In the genomic region with DNA sequence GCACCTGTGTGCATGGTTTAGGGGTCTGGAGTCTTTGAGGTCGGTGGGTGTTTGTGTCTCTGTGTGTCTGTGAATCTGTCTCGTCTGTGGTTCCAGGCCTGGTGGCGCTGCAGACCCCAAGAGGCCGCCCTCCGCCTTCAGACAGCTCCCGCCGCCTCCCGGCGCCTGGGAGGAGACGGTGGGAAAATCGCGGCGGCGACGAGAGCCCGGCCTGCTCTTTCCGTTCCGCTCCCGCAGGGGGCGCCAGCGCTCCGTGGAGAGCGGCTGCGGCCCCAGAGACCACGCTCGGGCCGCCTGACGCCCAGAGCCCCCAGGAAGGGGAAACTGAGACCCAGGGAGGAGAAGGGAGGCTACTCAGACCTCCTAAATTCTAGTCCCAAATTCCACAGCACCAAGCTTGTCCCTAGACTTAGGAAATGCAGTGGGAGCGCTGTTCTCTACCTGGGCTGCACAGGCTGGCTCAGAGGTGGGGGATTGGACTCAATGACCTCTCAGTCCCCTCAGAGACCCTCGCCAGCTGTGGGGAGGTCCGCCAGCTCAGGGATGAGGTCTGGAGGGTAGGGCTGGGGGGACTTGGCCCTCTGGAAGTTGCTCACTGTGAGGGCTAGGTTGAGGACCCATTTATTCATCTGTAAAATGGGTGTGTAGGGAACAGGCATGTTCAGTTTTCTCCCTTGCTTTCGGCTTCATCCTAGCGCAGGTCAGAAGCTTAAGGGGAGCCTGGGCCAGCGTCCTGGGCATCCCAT, we compare ENCODE assay signal across 8 cellular contexts. TPM values are rescaled to one million over a fixed set of nuclear protein-coding genes. Genes with fewer than 3 reads are reported as not detected.
DNase-seq lines count a peak whose midpoint lies in the region; ATAC-seq and TF ChIP-seq lines count a peak whose summit lies in the region.

No MANE protein-coding gene starts in this region.

- no peaks in the 10 kb centered on the region for H3K36me3 Mint-ChIP-seq in activated CD8-positive, alpha-beta T cell treated with anti-CD3 and anti-CD28 coated beads for 36 hours (ENCODE audit: low read depth)

- H3K4me1 ChIP-seq in neuron (ENCODE audit: insufficient read depth, low read length): peaks cover 31% of the 10 kb centered on the region

- POLR2A ChIA-PET in activated CD8-positive, alpha-beta T cell treated with anti-CD3 and anti-CD28 coated beads for 36 hours (lab: Charles Lee): no interaction called here

- H3K9me3 Mint-ChIP-seq in activated CD8-positive, alpha-beta T cell treated with anti-CD3 and anti-CD28 coated beads for 36 hours: no peaks in the 10 kb centered on the region

- H3K4me1 Mint-ChIP-seq in activated CD8-positive, alpha-beta T cell treated with anti-CD3 and anti-CD28 coated beads for 36 hours (ENCODE audit: low read depth): no peaks in the 10 kb centered on the region

- H3K27me3 Mint-ChIP-seq in activated CD8-positive, alpha-beta T cell treated with anti-CD3 and anti-CD28 coated beads for 36 hours: peaks cover 31% of the 10 kb centered on the region

- H3K27ac Mint-ChIP-seq in activated CD8-positive, alpha-beta T cell treated with anti-CD3 and anti-CD28 coated beads for 36 hours: no peak overlapping the region

- CTCF ChIA-PET in activated CD8-positive, alpha-beta T cell treated with anti-CD3 and anti-CD28 coated beads for 36 hours (lab: Charles Lee): interaction anchor here (0.6 to 3.3 kb wide), 35 partner anchors 10 to 726 kb away, joined by 3 to 23 read pairs (median 4); no protein-coding TSS in a partner anchor

- peak overlapping the region; percentile 43 for H2AFZ ChIP-seq in neuron (ENCODE audit: low read depth, low read length)

- H3K4me3 ChIP-seq in neuron (ENCODE audit: low read length): no peak overlapping the region

- no peaks in the 10 kb centered on the region for H3K36me3 ChIP-seq in neuron (ENCODE audit: insufficient read depth, low read length)

- TF ChIP-seq CTCF in activated CD8-positive, alpha-beta T cell treated with anti-CD3 and anti-CD28 coated beads for 36 hours (IDR thresholded peaks at IDR 0.05): peak; percentile 98

- H3K9me3 ChIP-seq in neuron (ENCODE audit: low read length): no peaks in the 10 kb centered on the region

- intact Hi-C loops in activated CD8-positive, alpha-beta T cell treated with anti-CD3 and anti-CD28 coated beads for 36 hours (cut with micrococcal nuclease): loop anchor here (10.0 kb wide), 2 partner anchors 330 to 430 kb away; no protein-coding TSS in a partner anchor

- peak; percentile 71 for ATAC-seq in activated CD8-positive, alpha-beta T cell treated with anti-CD3 and anti-CD28 coated beads for 36 hours
- no peak for ATAC-seq in GM18909 (IDR thresholded peaks at IDR 0.05; ENCODE audit: poor library complexity, unreplicated experiment)

- no peak overlapping the region for H3K4me3 Mint-ChIP-seq in activated CD8-positive, alpha-beta T cell treated with anti-CD3 and anti-CD28 coated beads for 36 hours

- no peaks in the 10 kb centered on the region for H3K27me3 ChIP-seq in neuron (ENCODE audit: insufficient read depth, low read length)

- peak; percentile 77 for DNase-seq in activated effector memory CD4-positive, alpha-beta T cell treated with anti-CD3 and anti-CD28 coated beads, Interleukin-2, amount 50 U/mL, for 16 hours
- DNase-seq in activated effector memory CD4-positive, alpha-beta T cell treated with Interleukin-2 at 50 U/mL for 16 hours: no peak
- DNase-seq in NCI-H2227 (lab: John Stamatoyannopoulos, UW; ENCODE audit: unreplicated experiment): peak; percentile 88
- DNase-seq in activated CD8-positive, alpha-beta T cell treated with anti-CD3 and anti-CD28 coated beads for 36 hours: peak; percentile 43
- peak; percentile 7 for DNase-seq in fibroblast of peridontal ligament (ENCODE audit: extremely low read depth)
- no peak for DNase-seq in cerebellar nuclear complex (lab: John Stamatoyannopoulos, UW)

RNA-seq across cellular contexts. Expression of a gene that starts 36.9 kb away (rescaled TPM):
- 10 to 100 TPM; 27.6 to 27.9 TPM for total RNA-seq in activated CD8-positive, alpha-beta T cell treated with anti-CD3 and anti-CD28 coated beads for 36 hours

RNA-seq across cellular contexts. Expression of a gene that starts 43.5 kb away (rescaled TPM):
- under 1 TPM in 1 of 2 experiments, not detected in 1; 0.47 TPM for total RNA-seq in activated CD8-positive, alpha-beta T cell treated with anti-CD3 and anti-CD28 coated beads for 36 hours

Comparison
In these comparisons a context has a peak if more than half of its experiments do, and no peak if none do; other contexts are left out.
1. DNase-seq: peak in activated effector memory CD4-positive, alpha-beta T cell treated with anti-CD3 and anti-CD28 coated beads, Interleukin-2, amount 50 U/mL, for 16 hours (single experiment), NCI-H2227 (single experiment), activated CD8-positive, alpha-beta T cell treated with anti-CD3 and anti-CD28 coated beads for 36 hours (single experiment) and fibroblast of peridontal ligament (single experiment); none in activated effector memory CD4-positive, alpha-beta T cell treated with Interleukin-2 at 50 U/mL for 16 hours (single experiment) and cerebellar nuclear complex (0 of 2).